In the genomic region with DNA sequence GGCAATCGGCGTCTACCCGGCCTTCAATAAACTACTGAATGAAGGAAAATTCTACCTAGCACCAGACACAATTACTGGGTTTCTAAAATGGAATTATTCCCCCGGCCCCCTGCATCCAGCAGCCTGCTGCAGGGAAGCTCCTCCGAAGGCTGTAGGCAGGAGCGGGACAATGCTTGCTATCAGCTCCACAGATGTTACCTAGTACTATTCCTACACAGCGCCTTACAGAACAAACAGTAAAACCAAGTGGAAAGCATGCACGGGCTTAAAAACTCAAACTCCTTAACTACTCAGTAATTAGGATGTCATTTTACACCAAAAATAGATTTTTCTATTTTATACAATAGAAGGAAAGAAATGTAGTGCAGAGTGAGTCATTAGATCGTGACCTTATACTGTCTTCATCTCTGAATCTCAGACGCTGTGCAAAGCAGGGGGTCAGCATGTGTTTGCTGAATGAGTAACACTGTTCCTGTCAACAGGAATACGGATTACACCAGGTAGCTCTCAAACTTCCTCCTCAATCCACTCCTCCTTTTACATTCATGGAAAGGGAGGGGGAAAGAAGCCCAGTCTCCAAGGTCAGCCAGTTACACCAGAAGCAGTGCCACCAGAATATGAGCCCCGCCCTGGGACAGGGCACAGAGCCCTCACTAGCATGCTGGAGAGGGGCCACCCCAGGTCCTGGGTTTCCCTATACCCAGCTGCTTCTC, we compare ENCODE assay signal across 1 cellular context.
TF ChIP-seq lines count a peak whose summit lies in the region.

No MANE protein-coding gene starts in this region.

TF ChIP-seq in H1, 55 proteins besides CTCF, POLR2A, EP300 and RAD21:
- no peak for TF ChIP-seq ATF2 (IDR thresholded peaks at IDR 0.05; ENCODE audit: low read length)
- TF ChIP-seq JUND (IDR thresholded peaks at IDR 0.05; ENCODE audit: low read length), result peak; percentile 14; the same call in 1 of the 2 replicates
- TF ChIP-seq POLR2AphosphoS5 (IDR thresholded peaks at IDR 0.05; ENCODE audit: low read depth, low read length), result no peak
